ENCODE assay signal across 1 cellular context in the genomic region with DNA sequence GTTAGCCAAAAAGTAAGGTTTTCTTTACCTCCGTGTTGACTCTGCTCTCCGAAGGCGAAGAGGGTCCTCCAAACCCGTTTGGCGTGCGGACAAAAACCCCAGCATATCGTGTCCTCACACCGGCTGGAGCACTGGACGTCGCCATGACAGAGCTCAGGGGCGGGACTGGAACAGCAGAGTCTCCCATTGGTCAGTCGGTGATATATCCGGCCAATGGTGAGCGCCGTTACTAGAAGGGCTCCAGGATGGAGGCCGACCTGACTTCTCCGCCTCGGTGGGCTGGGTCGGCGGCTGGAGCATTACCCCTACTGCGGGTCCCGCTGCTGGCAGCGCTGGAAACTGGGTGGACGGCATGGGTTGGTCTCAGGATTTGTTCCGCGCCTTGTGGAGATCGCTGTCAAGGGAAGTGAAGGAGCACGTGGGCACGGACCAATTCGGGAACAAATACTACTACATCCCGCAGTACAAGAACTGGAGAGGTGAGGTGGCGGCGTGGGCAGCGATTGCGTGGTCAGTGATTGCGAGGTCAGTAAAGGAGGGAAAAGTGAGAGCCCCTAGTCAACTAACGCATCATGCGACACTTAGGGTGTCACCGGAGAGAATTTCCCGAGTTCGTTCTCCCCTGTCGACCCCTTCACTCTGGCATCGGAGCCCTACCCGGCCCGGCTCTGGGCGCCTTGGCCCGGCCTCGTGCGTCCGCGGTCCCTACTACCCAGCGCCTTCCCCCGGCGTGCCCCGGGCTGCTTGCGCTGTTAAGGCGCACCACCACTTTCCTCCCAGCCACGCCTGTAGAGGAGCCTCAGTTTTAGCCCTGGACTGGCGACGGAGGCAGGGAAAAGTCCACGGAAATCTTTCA.
A peak's percentile ranks its signal among the peaks of the same experiment; 100 is the strongest.
TF ChIP-seq lines count a peak whose summit lies in the region.

A gene with protein sequence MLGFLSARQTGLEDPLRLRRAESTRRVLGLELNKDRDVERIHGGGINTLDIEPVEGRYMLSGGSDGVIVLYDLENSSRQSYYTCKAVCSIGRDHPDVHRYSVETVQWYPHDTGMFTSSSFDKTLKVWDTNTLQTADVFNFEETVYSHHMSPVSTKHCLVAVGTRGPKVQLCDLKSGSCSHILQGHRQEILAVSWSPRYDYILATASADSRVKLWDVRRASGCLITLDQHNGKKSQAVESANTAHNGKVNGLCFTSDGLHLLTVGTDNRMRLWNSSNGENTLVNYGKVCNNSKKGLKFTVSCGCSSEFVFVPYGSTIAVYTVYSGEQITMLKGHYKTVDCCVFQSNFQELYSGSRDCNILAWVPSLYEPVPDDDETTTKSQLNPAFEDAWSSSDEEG (minus strand): TSS at position 167 of the 856 bp plus-strand sequence. CDS start 62 bp downstream, at position 105.
A gene with protein sequence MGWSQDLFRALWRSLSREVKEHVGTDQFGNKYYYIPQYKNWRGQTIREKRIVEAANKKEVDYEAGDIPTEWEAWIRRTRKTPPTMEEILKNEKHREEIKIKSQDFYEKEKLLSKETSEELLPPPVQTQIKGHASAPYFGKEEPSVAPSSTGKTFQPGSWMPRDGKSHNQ (plus strand): TSS at position 302 of the 856 bp plus-strand sequence. CDS start 51 bp downstream, at position 353.

TF ChIP-seq in HepG2, 621 proteins besides CTCF, POLR2A, EP300 and RAD21 (continued from another document and continues in another):
- TF ChIP-seq, protein P1, sequence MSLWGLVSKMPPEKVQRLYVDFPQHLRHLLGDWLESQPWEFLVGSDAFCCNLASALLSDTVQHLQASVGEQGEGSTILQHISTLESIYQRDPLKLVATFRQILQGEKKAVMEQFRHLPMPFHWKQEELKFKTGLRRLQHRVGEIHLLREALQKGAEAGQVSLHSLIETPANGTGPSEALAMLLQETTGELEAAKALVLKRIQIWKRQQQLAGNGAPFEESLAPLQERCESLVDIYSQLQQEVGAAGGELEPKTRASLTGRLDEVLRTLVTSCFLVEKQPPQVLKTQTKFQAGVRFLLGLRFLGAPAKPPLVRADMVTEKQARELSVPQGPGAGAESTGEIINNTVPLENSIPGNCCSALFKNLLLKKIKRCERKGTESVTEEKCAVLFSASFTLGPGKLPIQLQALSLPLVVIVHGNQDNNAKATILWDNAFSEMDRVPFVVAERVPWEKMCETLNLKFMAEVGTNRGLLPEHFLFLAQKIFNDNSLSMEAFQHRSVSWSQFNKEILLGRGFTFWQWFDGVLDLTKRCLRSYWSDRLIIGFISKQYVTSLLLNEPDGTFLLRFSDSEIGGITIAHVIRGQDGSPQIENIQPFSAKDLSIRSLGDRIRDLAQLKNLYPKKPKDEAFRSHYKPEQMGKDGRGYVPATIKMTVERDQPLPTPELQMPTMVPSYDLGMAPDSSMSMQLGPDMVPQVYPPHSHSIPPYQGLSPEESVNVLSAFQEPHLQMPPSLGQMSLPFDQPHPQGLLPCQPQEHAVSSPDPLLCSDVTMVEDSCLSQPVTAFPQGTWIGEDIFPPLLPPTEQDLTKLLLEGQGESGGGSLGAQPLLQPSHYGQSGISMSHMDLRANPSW (CRISPR knock-in tag; IDR thresholded peaks at IDR 0.05; ENCODE audit: borderline replicate concordance) = no peak
- TF ChIP-seq ZNF777 (CRISPR knock-in tag; IDR thresholded peaks at IDR 0.05) (peak; percentile 74; the same call in 1 of the 2 replicates), JUNB (CRISPR knock-in tag; IDR thresholded peaks at IDR 0.05; ENCODE audit: borderline replicate concordance) (peak; percentile 39; the same call in 1 of the 2 replicates), REL (CRISPR knock-in tag; conservative IDR thresholded peaks at IDR 0.05) (no peak), SMC3 (IDR thresholded peaks at IDR 0.05; ENCODE audit: low read length) (no peak), MED8 (CRISPR knock-in tag; IDR thresholded peaks at IDR 0.05; ENCODE audit: insufficient replicate concordance) (no peak), STAG1 (CRISPR knock-in tag; IDR thresholded peaks at IDR 0.05) (no peak), ZBTB21 (CRISPR knock-in tag; IDR thresholded peaks at IDR 0.05) (no peak), HOXD1 (CRISPR knock-in tag; IDR thresholded peaks at IDR 0.05) (no peak), ZNF766 (CRISPR knock-in tag; IDR thresholded peaks at IDR 0.05; ENCODE audit: borderline replicate concordance) (no peak), HNRNPLL (IDR thresholded peaks at IDR 0.05; ENCODE audit: low read depth, low read length, poor library complexity, severe bottlenecking) (peak; percentile 93), TEAD3 (CRISPR knock-in tag; optimal IDR thresholded peaks at IDR 0.05; ENCODE audit: borderline replicate concordance) (no peak), NR2C2 (CRISPR knock-in tag; IDR thresholded peaks at IDR 0.05; ENCODE audit: borderline replicate concordance) (peak; percentile 55; the same call in 1 of the 2 replicates), YY1 (IDR thresholded peaks at IDR 0.05; ENCODE audit: insufficient read depth, insufficient replicate concordance, low read depth, low read length) (peak; percentile 95), ZSCAN29 (CRISPR knock-in tag; conservative IDR thresholded peaks at IDR 0.05) (peak; percentile 72; the same call in 1 of the 2 replicates), HES4 (CRISPR knock-in tag; IDR thresholded peaks at IDR 0.05; ENCODE audit: borderline replicate concordance) (peak; percentile 23; the same call in 1 of the 2 replicates), KMT2A (CRISPR knock-in tag; IDR thresholded peaks at IDR 0.05) (peak; percentile 76), TP53 (CRISPR knock-in tag; conservative IDR thresholded peaks at IDR 0.05) (no peak), ZNF33A (CRISPR knock-in tag; IDR thresholded peaks at IDR 0.05; ENCODE audit: borderline replicate concordance) (no peak), ZNF543 (CRISPR knock-in tag; IDR thresholded peaks at IDR 0.05) (0 out of 2 replicates have a peak, but pooled peaks have one; percentile 68), ZNF124 (CRISPR knock-in tag; IDR thresholded peaks at IDR 0.05) (no peak), CEBPG (CRISPR knock-in tag; IDR thresholded peaks at IDR 0.05) (no peak)
- TF ChIP-seq, protein P2, sequence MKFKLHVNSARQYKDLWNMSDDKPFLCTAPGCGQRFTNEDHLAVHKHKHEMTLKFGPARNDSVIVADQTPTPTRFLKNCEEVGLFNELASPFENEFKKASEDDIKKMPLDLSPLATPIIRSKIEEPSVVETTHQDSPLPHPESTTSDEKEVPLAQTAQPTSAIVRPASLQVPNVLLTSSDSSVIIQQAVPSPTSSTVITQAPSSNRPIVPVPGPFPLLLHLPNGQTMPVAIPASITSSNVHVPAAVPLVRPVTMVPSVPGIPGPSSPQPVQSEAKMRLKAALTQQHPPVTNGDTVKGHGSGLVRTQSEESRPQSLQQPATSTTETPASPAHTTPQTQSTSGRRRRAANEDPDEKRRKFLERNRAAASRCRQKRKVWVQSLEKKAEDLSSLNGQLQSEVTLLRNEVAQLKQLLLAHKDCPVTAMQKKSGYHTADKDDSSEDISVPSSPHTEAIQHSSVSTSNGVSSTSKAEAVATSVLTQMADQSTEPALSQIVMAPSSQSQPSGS (CRISPR knock-in tag; IDR thresholded peaks at IDR 0.05) = peak; percentile 8; the same call in 1 of the 2 replicates
- TF ChIP-seq, protein P3, sequence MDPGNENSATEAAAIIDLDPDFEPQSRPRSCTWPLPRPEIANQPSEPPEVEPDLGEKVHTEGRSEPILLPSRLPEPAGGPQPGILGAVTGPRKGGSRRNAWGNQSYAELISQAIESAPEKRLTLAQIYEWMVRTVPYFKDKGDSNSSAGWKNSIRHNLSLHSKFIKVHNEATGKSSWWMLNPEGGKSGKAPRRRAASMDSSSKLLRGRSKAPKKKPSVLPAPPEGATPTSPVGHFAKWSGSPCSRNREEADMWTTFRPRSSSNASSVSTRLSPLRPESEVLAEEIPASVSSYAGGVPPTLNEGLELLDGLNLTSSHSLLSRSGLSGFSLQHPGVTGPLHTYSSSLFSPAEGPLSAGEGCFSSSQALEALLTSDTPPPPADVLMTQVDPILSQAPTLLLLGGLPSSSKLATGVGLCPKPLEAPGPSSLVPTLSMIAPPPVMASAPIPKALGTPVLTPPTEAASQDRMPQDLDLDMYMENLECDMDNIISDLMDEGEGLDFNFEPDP (CRISPR knock-in tag; conservative IDR thresholded peaks at IDR 0.05) = 0 out of 2 replicates have a peak, but pooled peaks have one; percentile 75
- TF ChIP-seq, protein P4, sequence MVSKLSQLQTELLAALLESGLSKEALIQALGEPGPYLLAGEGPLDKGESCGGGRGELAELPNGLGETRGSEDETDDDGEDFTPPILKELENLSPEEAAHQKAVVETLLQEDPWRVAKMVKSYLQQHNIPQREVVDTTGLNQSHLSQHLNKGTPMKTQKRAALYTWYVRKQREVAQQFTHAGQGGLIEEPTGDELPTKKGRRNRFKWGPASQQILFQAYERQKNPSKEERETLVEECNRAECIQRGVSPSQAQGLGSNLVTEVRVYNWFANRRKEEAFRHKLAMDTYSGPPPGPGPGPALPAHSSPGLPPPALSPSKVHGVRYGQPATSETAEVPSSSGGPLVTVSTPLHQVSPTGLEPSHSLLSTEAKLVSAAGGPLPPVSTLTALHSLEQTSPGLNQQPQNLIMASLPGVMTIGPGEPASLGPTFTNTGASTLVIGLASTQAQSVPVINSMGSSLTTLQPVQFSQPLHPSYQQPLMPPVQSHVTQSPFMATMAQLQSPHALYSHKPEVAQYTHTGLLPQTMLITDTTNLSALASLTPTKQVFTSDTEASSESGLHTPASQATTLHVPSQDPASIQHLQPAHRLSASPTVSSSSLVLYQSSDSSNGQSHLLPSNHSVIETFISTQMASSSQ (IDR thresholded peaks at IDR 0.05; ENCODE audit: low read depth) = no peak
- TF ChIP-seq, protein P4 (CRISPR knock-in tag; IDR thresholded peaks at IDR 0.05; ENCODE audit: borderline replicate concordance) = no peak
- TF ChIP-seq, protein P5, sequence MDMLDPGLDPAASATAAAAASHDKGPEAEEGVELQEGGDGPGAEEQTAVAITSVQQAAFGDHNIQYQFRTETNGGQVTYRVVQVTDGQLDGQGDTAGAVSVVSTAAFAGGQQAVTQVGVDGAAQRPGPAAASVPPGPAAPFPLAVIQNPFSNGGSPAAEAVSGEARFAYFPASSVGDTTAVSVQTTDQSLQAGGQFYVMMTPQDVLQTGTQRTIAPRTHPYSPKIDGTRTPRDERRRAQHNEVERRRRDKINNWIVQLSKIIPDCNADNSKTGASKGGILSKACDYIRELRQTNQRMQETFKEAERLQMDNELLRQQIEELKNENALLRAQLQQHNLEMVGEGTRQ (IDR thresholded peaks at IDR 0.05; ENCODE audit: low read depth, low read length) = no peak
- TF ChIP-seq, protein P5 (CRISPR knock-in tag; IDR thresholded peaks at IDR 0.05; ENCODE audit: borderline replicate concordance) = 0 out of 2 replicates have a peak, but pooled peaks have one; percentile 29
- TF ChIP-seq, protein P6, sequence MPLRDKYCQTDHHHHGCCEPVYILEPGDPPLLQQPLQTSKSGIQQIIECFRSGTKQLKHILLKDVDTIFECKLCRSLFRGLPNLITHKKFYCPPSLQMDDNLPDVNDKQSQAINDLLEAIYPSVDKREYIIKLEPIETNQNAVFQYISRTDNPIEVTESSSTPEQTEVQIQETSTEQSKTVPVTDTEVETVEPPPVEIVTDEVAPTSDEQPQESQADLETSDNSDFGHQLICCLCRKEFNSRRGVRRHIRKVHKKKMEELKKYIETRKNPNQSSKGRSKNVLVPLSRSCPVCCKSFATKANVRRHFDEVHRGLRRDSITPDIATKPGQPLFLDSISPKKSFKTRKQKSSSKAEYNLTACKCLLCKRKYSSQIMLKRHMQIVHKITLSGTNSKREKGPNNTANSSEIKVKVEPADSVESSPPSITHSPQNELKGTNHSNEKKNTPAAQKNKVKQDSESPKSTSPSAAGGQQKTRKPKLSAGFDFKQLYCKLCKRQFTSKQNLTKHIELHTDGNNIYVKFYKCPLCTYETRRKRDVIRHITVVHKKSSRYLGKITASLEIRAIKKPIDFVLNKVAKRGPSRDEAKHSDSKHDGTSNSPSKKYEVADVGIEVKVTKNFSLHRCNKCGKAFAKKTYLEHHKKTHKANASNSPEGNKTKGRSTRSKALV (CRISPR knock-in tag; IDR thresholded peaks at IDR 0.05) = peak; percentile 77
- TF ChIP-seq, protein P7, sequence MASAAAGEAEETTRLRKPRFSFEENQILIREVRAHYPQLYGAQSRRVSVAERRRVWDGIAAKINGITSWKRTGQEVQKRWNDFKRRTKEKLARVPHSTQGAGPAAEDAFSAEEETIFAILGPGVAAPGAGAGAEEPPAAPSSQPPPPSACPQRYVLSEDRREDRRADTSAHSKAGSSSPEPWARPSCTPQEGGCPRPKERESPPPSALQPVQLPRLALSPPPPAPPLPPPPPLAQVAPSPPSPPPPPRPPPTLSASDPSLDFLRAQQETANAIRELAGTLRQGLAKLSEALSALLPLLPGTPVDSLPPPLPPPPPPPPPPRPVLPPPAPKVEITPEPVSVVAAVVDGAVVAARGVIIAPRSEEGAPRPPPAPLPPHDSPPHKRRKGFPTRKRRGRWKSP (CRISPR knock-in tag; IDR thresholded peaks at IDR 0.05) = peak; percentile 81; the same call in 1 of the 2 replicates
- TF ChIP-seq, protein P8, sequence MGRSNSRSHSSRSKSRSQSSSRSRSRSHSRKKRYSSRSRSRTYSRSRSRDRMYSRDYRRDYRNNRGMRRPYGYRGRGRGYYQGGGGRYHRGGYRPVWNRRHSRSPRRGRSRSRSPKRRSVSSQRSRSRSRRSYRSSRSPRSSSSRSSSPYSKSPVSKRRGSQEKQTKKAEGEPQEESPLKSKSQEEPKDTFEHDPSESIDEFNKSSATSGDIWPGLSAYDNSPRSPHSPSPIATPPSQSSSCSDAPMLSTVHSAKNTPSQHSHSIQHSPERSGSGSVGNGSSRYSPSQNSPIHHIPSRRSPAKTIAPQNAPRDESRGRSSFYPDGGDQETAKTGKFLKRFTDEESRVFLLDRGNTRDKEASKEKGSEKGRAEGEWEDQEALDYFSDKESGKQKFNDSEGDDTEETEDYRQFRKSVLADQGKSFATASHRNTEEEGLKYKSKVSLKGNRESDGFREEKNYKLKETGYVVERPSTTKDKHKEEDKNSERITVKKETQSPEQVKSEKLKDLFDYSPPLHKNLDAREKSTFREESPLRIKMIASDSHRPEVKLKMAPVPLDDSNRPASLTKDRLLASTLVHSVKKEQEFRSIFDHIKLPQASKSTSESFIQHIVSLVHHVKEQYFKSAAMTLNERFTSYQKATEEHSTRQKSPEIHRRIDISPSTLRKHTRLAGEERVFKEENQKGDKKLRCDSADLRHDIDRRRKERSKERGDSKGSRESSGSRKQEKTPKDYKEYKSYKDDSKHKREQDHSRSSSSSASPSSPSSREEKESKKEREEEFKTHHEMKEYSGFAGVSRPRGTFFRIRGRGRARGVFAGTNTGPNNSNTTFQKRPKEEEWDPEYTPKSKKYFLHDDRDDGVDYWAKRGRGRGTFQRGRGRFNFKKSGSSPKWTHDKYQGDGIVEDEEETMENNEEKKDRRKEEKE (IDR thresholded peaks at IDR 0.05) = no peak
